8 cellular contexts compared by ENCODE assay signal in the genomic region with DNA sequence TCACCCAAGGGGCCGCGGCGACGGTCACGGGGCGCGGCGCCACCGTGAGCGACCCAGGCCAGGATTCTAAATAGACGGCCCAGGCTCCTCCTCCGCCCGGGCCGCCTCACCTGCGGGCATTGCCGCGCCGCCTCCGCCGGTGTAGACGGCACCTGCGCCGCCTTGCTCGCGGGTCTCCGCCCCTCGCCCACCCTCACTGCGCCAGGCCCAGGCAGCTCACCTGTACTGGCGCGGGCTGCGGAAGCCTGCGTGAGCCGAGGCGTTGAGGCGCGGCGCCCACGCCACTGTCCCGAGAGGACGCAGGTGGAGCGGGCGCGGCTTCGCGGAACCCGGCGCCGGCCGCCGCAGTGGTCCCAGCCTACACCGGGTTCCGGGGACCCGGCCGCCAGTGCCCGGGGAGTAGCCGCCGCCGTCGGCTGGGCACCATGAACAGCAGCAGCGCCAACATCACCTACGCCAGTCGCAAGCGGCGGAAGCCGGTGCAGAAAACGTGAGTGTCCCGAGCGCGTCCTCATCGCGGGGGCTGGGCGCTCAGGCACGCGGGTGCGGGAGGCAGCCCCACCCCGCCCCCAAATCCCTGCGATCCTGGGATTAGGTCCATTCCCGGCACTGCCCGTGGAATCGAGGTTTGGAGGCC. TPM values are rescaled to one million over a fixed set of nuclear protein-coding genes. Genes with fewer than 3 reads are reported as not detected.
DNase-seq lines count a peak whose midpoint lies in the region; ATAC-seq, FAIRE-seq and TF ChIP-seq lines count a peak whose summit lies in the region.

No MANE protein-coding gene starts in this region.

- no peaks in the 10 kb centered on the region for H3K27me3 Mint-ChIP-seq in activated CD8-positive, alpha-beta T cell treated with anti-CD3 and anti-CD28 coated beads for 36 hours

- H3K27ac ChIP-seq in GM23248 (peak overlapping the region; percentile 24), muscle layer of colon (ENCODE audit: low read depth, low read length) (peak overlapping the region; percentile 92)

- H3K9me3 Mint-ChIP-seq in activated CD8-positive, alpha-beta T cell treated with anti-CD3 and anti-CD28 coated beads for 36 hours: peaks cover 7% of the 10 kb centered on the region

- H3K9me3 ChIP-seq in GM23248 (ENCODE audit: low read depth) (no peaks in the 10 kb centered on the region), MG63 (no peaks in the 10 kb centered on the region), endocrine pancreas (ENCODE audit: control insufficient read depth, low read length) (no peaks in the 10 kb centered on the region), muscle layer of colon (ENCODE audit: low read length) (no peaks in the 10 kb centered on the region)

- DNase-seq in ELR (ENCODE audit: low read depth): peak; percentile 69
- DNase-seq in GM23248: peak; percentile 73
- peak; percentile 65 for DNase-seq in MG63
- peak; percentile 74 for DNase-seq in activated CD8-positive, alpha-beta T cell treated with anti-CD3 and anti-CD28 coated beads for 36 hours
- peak; percentile 67 for DNase-seq in stimulated activated CD8-positive, alpha-beta memory T cell treated with anti-CD3 and anti-CD28 coated beads, Interleukin-4, amount 100 ng/mL, for 48 hours
- DNase-seq in RCC 7860 (ENCODE audit: low spot score): no peak

- no peaks in the 10 kb centered on the region for H3K36me3 ChIP-seq in GM23248 (ENCODE audit: low read depth)
- no peaks in the 10 kb centered on the region; the same call in 1 of the 2 replicates for H3K36me3 ChIP-seq in MG63
- H3K36me3 ChIP-seq in endocrine pancreas (ENCODE audit: control insufficient read depth, insufficient read depth, low read length): no peaks in the 10 kb centered on the region
- no peaks in the 10 kb centered on the region for H3K36me3 ChIP-seq in muscle layer of colon (ENCODE audit: insufficient read depth, low read length)

- H2AFZ ChIP-seq in GM23248: peak overlapping the region; percentile 69

- peaks cover 32% of the 10 kb centered on the region for H3K4me1 Mint-ChIP-seq in activated CD8-positive, alpha-beta T cell treated with anti-CD3 and anti-CD28 coated beads for 36 hours (ENCODE audit: low read depth)

- intact Hi-C loops in activated CD8-positive, alpha-beta T cell treated with anti-CD3 and anti-CD28 coated beads for 36 hours (cut with micrococcal nuclease): loop anchor here (1.0 to 2.0 kb wide), 3 partner anchors 38 to 160 kb away; no protein-coding TSS in a partner anchor

- peak overlapping the region; percentile 93 for H3K4me2 ChIP-seq in GM23248 (ENCODE audit: unreplicated experiment)

- H3F3A ChIP-seq in GM23248 (ENCODE audit: insufficient read depth): peaks cover 23% of the 10 kb centered on the region

- peaks cover 6% of the 10 kb centered on the region for H3K36me3 Mint-ChIP-seq in activated CD8-positive, alpha-beta T cell treated with anti-CD3 and anti-CD28 coated beads for 36 hours (ENCODE audit: low read depth)

- no peaks in the 10 kb centered on the region for H3K9me2 ChIP-seq in GM23248 (ENCODE audit: insufficient read depth)

- H3K27ac Mint-ChIP-seq in activated CD8-positive, alpha-beta T cell treated with anti-CD3 and anti-CD28 coated beads for 36 hours: peak overlapping the region; percentile 94

- TF ChIP-seq CTCF in activated CD8-positive, alpha-beta T cell treated with anti-CD3 and anti-CD28 coated beads for 36 hours (IDR thresholded peaks at IDR 0.05): no peak

- POLR2A ChIA-PET in activated CD8-positive, alpha-beta T cell treated with anti-CD3 and anti-CD28 coated beads for 36 hours (lab: Charles Lee): interaction anchor here (0.6 to 2.4 kb wide), 12 partner anchors 13 to 156 kb away, joined by 3 to 9 read pairs (median 4); no protein-coding TSS in a partner anchor

- H3K79me2 ChIP-seq in GM23248 (ENCODE audit: insufficient read depth): peaks cover 53% of the 10 kb centered on the region

- H4K20me1 ChIP-seq in GM23248 (ENCODE audit: insufficient read depth): no peaks in the 10 kb centered on the region

- FAIRE-seq in RCC 7860 (lab: Jason Lieb, UNC): no peak

- peak overlapping the region; percentile 91 for H3K4me3 Mint-ChIP-seq in activated CD8-positive, alpha-beta T cell treated with anti-CD3 and anti-CD28 coated beads for 36 hours

- H3K4me3 ChIP-seq in GM23248: peak overlapping the region; percentile 86
- peak overlapping the region; percentile 75 for H3K4me3 ChIP-seq in MG63
- H3K4me3 ChIP-seq in endocrine pancreas (ENCODE audit: control insufficient read depth, insufficient read depth, low read length): peak overlapping the region; percentile 96
- peak overlapping the region; percentile 69 to 98 for H3K4me3 ChIP-seq in muscle layer of colon (ENCODE audit: low read depth in 1 of 2, low read length in 2 of 2)

- WGBS in GM23248 (ENCODE audit: low coverage in 1 of 2, low lambda C conversion rate in 2 of 2, missing lambda C conversion rate in 2 of 2), 2 experiments: 0% methylated on average over 59 to 62 of the region's 80 CpGs

- H3K27me3 ChIP-seq in GM23248 (replicated peaks; ENCODE audit: insufficient read depth): no peaks in the 10 kb centered on the region
- no peaks in the 10 kb centered on the region for H3K27me3 ChIP-seq in MG63
- no peaks in the 10 kb centered on the region for H3K27me3 ChIP-seq in endocrine pancreas (ENCODE audit: control insufficient read depth, insufficient read depth, low read length)
- H3K27me3 ChIP-seq in muscle layer of colon (ENCODE audit: control insufficient read depth in 1 of 2, insufficient read depth in 2 of 2, low read length in 2 of 2): no peaks in the 10 kb centered on the region

- H3K4me1 ChIP-seq in GM23248 (ENCODE audit: insufficient read depth) (peaks cover 34% of the 10 kb centered on the region), endocrine pancreas (ENCODE audit: control insufficient read depth, insufficient read depth, low read length) (peaks cover 11% of the 10 kb centered on the region), muscle layer of colon (ENCODE audit: insufficient read depth, low read length) (no peaks in the 10 kb centered on the region)

- peak overlapping the region; percentile 78 for H3K9ac ChIP-seq in GM23248
- H3K9ac ChIP-seq in endocrine pancreas (ENCODE audit: control insufficient read depth, insufficient read depth, low read length): peak overlapping the region; percentile 2
- H3K9ac ChIP-seq in muscle layer of colon (ENCODE audit: low read length): peak overlapping the region; percentile 55

- CTCF ChIA-PET in activated CD8-positive, alpha-beta T cell treated with anti-CD3 and anti-CD28 coated beads for 36 hours (lab: Charles Lee): interaction anchor here (0.7 to 1.3 kb wide), 5 partner anchors 156 to 319 kb away, joined by 3 to 8 read pairs (median 3); no protein-coding TSS in a partner anchor

- in situ Hi-C loops in GM23248 (cut with MboI): no loop called here

- peak; percentile 45 for ATAC-seq in activated CD8-positive, alpha-beta T cell treated with anti-CD3 and anti-CD28 coated beads for 36 hours

RNA-seq across cellular contexts. Expression of a gene that starts 0.5 kb away (rescaled TPM):
- 90.4 and 98.7 TPM in 2 replicates for total RNA-seq in GM23248 (2014; rRNA removed; shearing (Covaris generic))
- 18.6 and 19.0 TPM in 2 replicates for polyA plus RNA-seq in GM23248 (2016; fragmentation: Nextera tagmentation; extraction: Ambion mirVana)
- 107 and 117 TPM in 2 replicates for total RNA-seq in MG63 (2014; rRNA removed; shearing (Covaris generic); ENCODE audit: low replicate concordance)
- 10 to 100 TPM; 32.1 to 33.4 TPM for total RNA-seq in activated CD8-positive, alpha-beta T cell treated with anti-CD3 and anti-CD28 coated beads for 36 hours

Comparison
In these comparisons a context has a peak if more than half of its experiments do, and no peak if none do; other contexts are left out.
1. H3K9ac ChIP-seq: peak in every context shown above with its lines; median percentile 78 in GM23248; 55 in muscle layer of colon; 2 in endocrine pancreas.